ENCODE assay signal across 1 cellular context in genomic region chr4:64799751-64800150, GRCh38.
TF ChIP-seq lines count a peak whose summit lies in the region.

No MANE protein-coding gene starts in this region.

TF ChIP-seq in H1, 55 proteins besides CTCF, POLR2A, EP300 and RAD21:
- TF ChIP-seq HDAC6 (IDR thresholded peaks at IDR 0.05; ENCODE audit: low read depth, low read length) (no peak), RNF2 (IDR thresholded peaks at IDR 0.05; ENCODE audit: borderline replicate concordance, low read depth, low read length, missing control alignments, poor library complexity, severe bottlenecking) (no peak), POLR2AphosphoS5 (IDR thresholded peaks at IDR 0.05; ENCODE audit: low read depth, low read length) (no peak), SUZ12 (IDR thresholded peaks at IDR 0.05; ENCODE audit: low read length) (no peak), ZNF274 (IDR thresholded peaks at IDR 0.05; ENCODE audit: borderline replicate concordance, extremely low read depth, low read length) (no peak), TCF12 (IDR thresholded peaks at IDR 0.05; ENCODE audit: low read depth, low read length) (no peak)
